Comparison of ENCODE assay signal across 1 cellular context in the genomic region with DNA sequence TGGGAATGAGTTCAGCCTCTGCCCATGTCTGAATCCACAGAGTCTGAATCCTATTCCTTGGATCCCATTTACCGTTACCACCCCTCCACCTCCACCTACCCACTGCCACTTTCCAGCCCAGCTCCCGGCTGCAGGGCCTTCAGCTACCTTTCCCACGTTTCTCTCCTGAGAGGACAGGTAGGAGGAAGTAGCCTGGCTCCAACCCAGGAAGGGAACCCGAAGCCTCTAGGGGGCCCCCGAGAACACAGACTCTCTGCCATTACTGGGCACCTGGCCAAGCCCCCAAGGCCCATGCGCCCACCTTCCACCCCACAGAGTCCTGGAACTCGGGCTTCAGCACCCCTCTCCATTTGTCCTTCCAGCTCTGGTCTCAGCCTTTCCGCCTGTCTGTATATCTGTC.
TF ChIP-seq lines count a peak whose summit lies in the region.

No MANE protein-coding gene starts in this region.

TF ChIP-seq in GM23338, 12 proteins besides CTCF, POLR2A, EP300 and RAD21 (continued from another document):
- TF ChIP-seq, protein P1, sequence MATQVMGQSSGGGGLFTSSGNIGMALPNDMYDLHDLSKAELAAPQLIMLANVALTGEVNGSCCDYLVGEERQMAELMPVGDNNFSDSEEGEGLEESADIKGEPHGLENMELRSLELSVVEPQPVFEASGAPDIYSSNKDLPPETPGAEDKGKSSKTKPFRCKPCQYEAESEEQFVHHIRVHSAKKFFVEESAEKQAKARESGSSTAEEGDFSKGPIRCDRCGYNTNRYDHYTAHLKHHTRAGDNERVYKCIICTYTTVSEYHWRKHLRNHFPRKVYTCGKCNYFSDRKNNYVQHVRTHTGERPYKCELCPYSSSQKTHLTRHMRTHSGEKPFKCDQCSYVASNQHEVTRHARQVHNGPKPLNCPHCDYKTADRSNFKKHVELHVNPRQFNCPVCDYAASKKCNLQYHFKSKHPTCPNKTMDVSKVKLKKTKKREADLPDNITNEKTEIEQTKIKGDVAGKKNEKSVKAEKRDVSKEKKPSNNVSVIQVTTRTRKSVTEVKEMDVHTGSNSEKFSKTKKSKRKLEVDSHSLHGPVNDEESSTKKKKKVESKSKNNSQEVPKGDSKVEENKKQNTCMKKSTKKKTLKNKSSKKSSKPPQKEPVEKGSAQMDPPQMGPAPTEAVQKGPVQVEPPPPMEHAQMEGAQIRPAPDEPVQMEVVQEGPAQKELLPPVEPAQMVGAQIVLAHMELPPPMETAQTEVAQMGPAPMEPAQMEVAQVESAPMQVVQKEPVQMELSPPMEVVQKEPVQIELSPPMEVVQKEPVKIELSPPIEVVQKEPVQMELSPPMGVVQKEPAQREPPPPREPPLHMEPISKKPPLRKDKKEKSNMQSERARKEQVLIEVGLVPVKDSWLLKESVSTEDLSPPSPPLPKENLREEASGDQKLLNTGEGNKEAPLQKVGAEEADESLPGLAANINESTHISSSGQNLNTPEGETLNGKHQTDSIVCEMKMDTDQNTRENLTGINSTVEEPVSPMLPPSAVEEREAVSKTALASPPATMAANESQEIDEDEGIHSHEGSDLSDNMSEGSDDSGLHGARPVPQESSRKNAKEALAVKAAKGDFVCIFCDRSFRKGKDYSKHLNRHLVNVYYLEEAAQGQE (IDR thresholded peaks at IDR 0.05; ENCODE audit: unreplicated experiment), result no peak
- no peak for TF ChIP-seq ZNF114 (CRISPR knock-in tag; IDR thresholded peaks at IDR 0.05)
